In the genomic region with DNA sequence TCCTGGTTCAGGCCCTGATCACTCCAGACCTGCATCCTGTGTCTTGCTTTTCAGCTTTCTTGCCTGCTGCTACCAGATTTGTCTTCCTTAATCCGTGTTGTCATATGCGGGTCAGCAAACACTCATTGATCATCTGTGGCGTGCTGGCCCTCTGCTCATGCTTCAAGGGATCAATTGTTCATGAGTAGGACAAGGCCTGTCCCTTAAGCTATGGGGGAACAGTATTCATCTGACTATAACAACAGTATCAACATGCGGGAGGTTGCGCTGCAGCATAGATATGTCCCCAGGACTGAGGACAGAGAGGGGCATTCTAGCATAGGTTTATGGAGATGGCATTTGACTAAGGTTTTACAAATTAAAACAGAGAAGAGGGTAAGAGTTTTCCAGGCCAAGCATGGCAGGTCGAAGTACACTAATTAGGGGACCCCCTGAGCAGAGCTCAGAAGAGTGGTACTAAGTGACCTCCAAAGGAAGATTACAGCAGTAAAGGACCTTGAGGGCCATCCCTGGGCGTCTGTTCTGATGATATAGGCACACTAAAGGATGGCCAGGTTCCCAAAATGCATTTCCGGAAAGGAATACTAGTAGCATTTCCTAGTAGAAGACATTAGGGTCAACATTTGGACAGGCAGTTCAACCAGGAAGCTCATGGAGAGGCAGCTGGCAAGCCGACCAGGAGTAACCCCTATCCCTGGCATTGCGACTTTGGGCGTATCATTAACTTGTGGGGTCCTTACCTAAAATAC, we compare ENCODE assay signal across 1 cellular context.
TF ChIP-seq lines count a peak whose summit lies in the region.

No MANE protein-coding gene starts in this region.

TF ChIP-seq in SK-N-SH, 30 proteins besides CTCF, POLR2A, EP300 and RAD21 (continued from another document):
- no peak for TF ChIP-seq ELF1 (IDR thresholded peaks at IDR 0.05)
- TF ChIP-seq, protein P1, sequence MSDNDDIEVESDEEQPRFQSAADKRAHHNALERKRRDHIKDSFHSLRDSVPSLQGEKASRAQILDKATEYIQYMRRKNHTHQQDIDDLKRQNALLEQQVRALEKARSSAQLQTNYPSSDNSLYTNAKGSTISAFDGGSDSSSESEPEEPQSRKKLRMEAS (IDR thresholded peaks at IDR 0.05; ENCODE audit: low read depth): no peak
- no peak for TF ChIP-seq GATA2 (CRISPR knock-in tag; IDR thresholded peaks at IDR 0.05)
- no peak for TF ChIP-seq RCOR1 (IDR thresholded peaks at IDR 0.05; ENCODE audit: low read length)
- TF ChIP-seq USF1 (IDR thresholded peaks at IDR 0.05; ENCODE audit: borderline replicate concordance, low read depth): no peak
- TF ChIP-seq JUND (IDR thresholded peaks at IDR 0.05): no peak
- TF ChIP-seq RFX5 (IDR thresholded peaks at IDR 0.05; ENCODE audit: low read length): no peak
- TF ChIP-seq REST (IDR thresholded peaks at IDR 0.05; ENCODE audit: low read depth, low read length): no peak
- TF ChIP-seq SIN3A (IDR thresholded peaks at IDR 0.05; ENCODE audit: borderline replicate concordance, low read depth, low read length): no peak
- no peak for TF ChIP-seq GABPA (IDR thresholded peaks at IDR 0.05; ENCODE audit: low read depth)
- no peak; the same call in 1 of the 2 replicates for TF ChIP-seq MXI1 (IDR thresholded peaks at IDR 0.05; ENCODE audit: low read depth, low read length)
